ENCODE assay signal across 23 cellular contexts in the genomic region with DNA sequence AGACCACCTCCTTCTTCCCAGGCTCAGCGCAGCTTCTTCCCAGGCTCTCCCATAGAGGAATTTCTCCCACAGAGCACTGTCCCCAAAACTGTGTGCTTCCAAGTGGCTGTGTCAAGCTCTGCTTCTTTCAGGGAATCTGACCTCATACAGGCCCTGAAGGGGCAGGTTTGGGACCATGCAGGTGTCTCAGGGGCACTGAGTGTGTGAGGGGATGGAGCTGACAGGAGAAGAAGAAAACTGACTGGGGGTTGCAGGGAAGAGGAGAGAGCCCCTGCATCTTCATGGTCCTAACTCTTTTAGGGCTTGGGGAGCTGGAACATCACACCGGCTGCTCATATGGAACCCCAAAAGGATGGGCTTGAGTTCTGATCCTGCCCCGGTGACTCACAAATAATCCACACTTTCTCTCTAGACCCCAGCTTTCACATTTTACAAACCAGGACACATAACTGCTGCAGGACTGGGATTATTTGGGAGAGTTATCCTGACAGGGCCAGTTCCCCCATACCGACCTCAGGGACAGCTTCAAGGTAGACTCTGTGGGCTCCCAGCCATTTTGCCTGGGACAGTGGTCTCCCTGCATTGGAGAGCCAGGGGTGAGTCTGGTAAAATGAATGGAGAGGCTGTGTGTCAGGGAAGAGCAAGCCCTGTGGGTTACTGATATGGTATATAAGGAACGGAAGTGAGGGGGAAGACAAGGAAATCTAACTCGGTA.
DNase-seq lines count a peak whose midpoint lies in the region; ATAC-seq and TF ChIP-seq lines count a peak whose summit lies in the region.
"Had no signal": no experiment of that assay in that cellular context is flagged by ENCODE, and none has a peak within 500 bp of the region (broad histone marks: within the 10 kb centered on the region; RNA-seq: fewer than 3 reads in every experiment).

No MANE protein-coding gene starts in this region.

- no peak overlapping the region for H4K5ac ChIP-seq in mesendoderm (ENCODE audit: low read length)

- intact Hi-C loops in Right ventricle myocardium inferior (cut with DNase I): no loop called here
- intact Hi-C loops in vagina (cut with DNase I): no loop called here

- WGBS in mesendoderm (ENCODE audit: extremely low coverage, insufficient coverage, low lambda C conversion rate): no CpG with 5 or more reads among the region's 6 CpGs

- CTCF ChIA-PET in CD8-positive, alpha-beta memory T cell (lab: Charles Lee): no interaction called here

- H4K8ac ChIP-seq in mesendoderm (ENCODE audit: low read depth, low read length): no peak overlapping the region

- no peaks in the 10 kb centered on the region for H3K36me3 Mint-ChIP-seq in neural progenitor cell
- no peaks in the 10 kb centered on the region for H3K36me3 Mint-ChIP-seq in CD8-positive, alpha-beta memory T cell
- H3K36me3 Mint-ChIP-seq: CD14-positive monocyte had no signal

- no peak overlapping the region for H3K18ac ChIP-seq in mesendoderm (ENCODE audit: low read length)

- no peak overlapping the region for H3K4ac ChIP-seq in mesendoderm (ENCODE audit: low read depth, low read length)

- peaks cover 7% of the 10 kb centered on the region for H3K27me3 Mint-ChIP-seq in neural progenitor cell (ENCODE audit: insufficient read depth, low read depth)
- H3K27me3 Mint-ChIP-seq in CD8-positive, alpha-beta memory T cell: peaks cover 14 to 23% of the 10 kb centered on the region in 2 donors

- no peak overlapping the region for H3K23ac ChIP-seq in mesendoderm (ENCODE audit: low read length)

- H3K79me2 ChIP-seq in neural progenitor cell (ENCODE audit: low read depth) (no peaks in the 10 kb centered on the region), mesendoderm (ENCODE audit: control insufficient read depth, insufficient read depth, low read length) (no peaks in the 10 kb centered on the region)

- POLR2A ChIA-PET in CD8-positive, alpha-beta memory T cell (lab: Charles Lee): no interaction called here

- H3K9me3 ChIP-seq in right atrium auricular region (peaks cover 0 to 11% of the 10 kb centered on the region in 2 donors), neural progenitor cell (ENCODE audit: low read depth) (no peaks in the 10 kb centered on the region), vagina (no peaks in the 10 kb centered on the region)
- no peaks in the 10 kb centered on the region for H3K9me3 ChIP-seq in CD8-positive, alpha-beta memory T cell (ENCODE audit: low read length)

- H2BK120ac ChIP-seq in mesendoderm (ENCODE audit: low read depth, low read length): no peak overlapping the region

- no peaks in the 10 kb centered on the region for H3K79me1 ChIP-seq in mesendoderm (ENCODE audit: low read length)

- H3K27ac ChIP-seq in right atrium auricular region: no peak overlapping the region
- H3K27ac ChIP-seq in neural progenitor cell: no peak overlapping the region
- no peak overlapping the region for H3K27ac ChIP-seq in vagina
- H3K27ac ChIP-seq in CD8-positive, alpha-beta memory T cell (ENCODE audit: low read depth, low read length): no peak overlapping the region
- no peak overlapping the region for H3K27ac ChIP-seq in mesendoderm (ENCODE audit: low read depth, low read length)

- no peak overlapping the region for H3K56ac ChIP-seq in mesendoderm (ENCODE audit: low read length)

- ATAC-seq in Right ventricle myocardium inferior: no peak
- ATAC-seq: HepG2 had no signal

- H2BK5ac ChIP-seq in mesendoderm (ENCODE audit: low read length): no peak overlapping the region

- DNase-seq in right atrium auricular region (ENCODE audit: low spot score) (peak; percentile 44), Right ventricle myocardium inferior (ENCODE audit: missing footprints) (no peak), OCI-M1 (lab: John Stamatoyannopoulos, UW) (peak; percentile 14), neural progenitor cell (ENCODE audit: low spot score) (no peak), vagina (ENCODE audit: extremely low spot score in 2 of 2) (peak; percentile 56 to 94), mesendoderm (no peak), amygdala (lab: John Stamatoyannopoulos, UW) (no peak)
- no peak for DNase-seq in CD8-positive, alpha-beta memory T cell
- DNase-seq: COR-L47, DMS 273 treated with DMSO at 0.1 percent for 48 hours, DND-41, H7, HFFc6, KBM-7, NCI-H1105 treated with DMSO at 0.1 percent for 48 hours, NCI-H1694, NCI-H2081 treated with DMSO at 0.1 percent for 48 hours, NCI-H510A, NCI-H748 treated with DMSO at 0.1 percent for 48 hours, RPMI8226, SIG-M5 had no signal

- H3K36me3 ChIP-seq in right atrium auricular region (no peaks in the 10 kb centered on the region), neural progenitor cell (no peaks in the 10 kb centered on the region), vagina (no peaks in the 10 kb centered on the region), mesendoderm (ENCODE audit: control insufficient read depth, insufficient read depth, low read length) (no peaks in the 10 kb centered on the region)
- H3K36me3 ChIP-seq in CD8-positive, alpha-beta memory T cell (ENCODE audit: insufficient read depth, low read length): no peaks in the 10 kb centered on the region

- H3K4me1 Mint-ChIP-seq in neural progenitor cell: peaks cover 7% of the 10 kb centered on the region
- H3K4me1 Mint-ChIP-seq in CD8-positive, alpha-beta memory T cell: peaks cover 16 to 21% (median 18%) of the 10 kb centered on the region in 3 donors

- H4K20me1 ChIP-seq in neural progenitor cell (ENCODE audit: low read depth): no peaks in the 10 kb centered on the region

- H3K27me3 ChIP-seq in right atrium auricular region: no peaks in the 10 kb centered on the region
- no peaks in the 10 kb centered on the region for H3K27me3 ChIP-seq in neural progenitor cell
- H3K27me3 ChIP-seq in vagina: no peaks in the 10 kb centered on the region
- H3K27me3 ChIP-seq in CD8-positive, alpha-beta memory T cell (ENCODE audit: insufficient read depth, low read length, poor library complexity, severe bottlenecking): no peaks in the 10 kb centered on the region
- H3K27me3 ChIP-seq in mesendoderm (ENCODE audit: insufficient read depth, low read length, poor library complexity): no peaks in the 10 kb centered on the region

- H3K9me3 Mint-ChIP-seq in neural progenitor cell: peaks cover 5% of the 10 kb centered on the region
- peaks cover 0 to 9% (median 5%) of the 10 kb centered on the region in 5 donors for H3K9me3 Mint-ChIP-seq in CD8-positive, alpha-beta memory T cell
- H3K9me3 Mint-ChIP-seq: HFFc6 had no signal

- H3K4me2 ChIP-seq in neural progenitor cell (no peak overlapping the region), mesendoderm (ENCODE audit: low read length) (no peak overlapping the region)

- H3K4me3 ChIP-seq in right atrium auricular region (no peak overlapping the region), neural progenitor cell (no peak overlapping the region), vagina (no peak overlapping the region), mesendoderm (ENCODE audit: low read length) (no peak overlapping the region)
- no peak overlapping the region for H3K4me3 ChIP-seq in CD8-positive, alpha-beta memory T cell (ENCODE audit: low read length)

- no peak for TF ChIP-seq CTCF in right atrium auricular region (IDR thresholded peaks at IDR 0.05)
- no peak for TF ChIP-seq CTCF in neural progenitor cell (IDR thresholded peaks at IDR 0.05)
- no peak for TF ChIP-seq CTCF in vagina (IDR thresholded peaks at IDR 0.05)

- H2AK5ac ChIP-seq in mesendoderm (ENCODE audit: low read length): no peak overlapping the region

- peak overlapping the region; percentile 13 for H3K27ac Mint-ChIP-seq in neural progenitor cell
- no peak overlapping the region for H3K27ac Mint-ChIP-seq in CD8-positive, alpha-beta memory T cell
- H3K27ac Mint-ChIP-seq: HFFc6 had no signal

- H3K4me3 Mint-ChIP-seq in neural progenitor cell: no peak overlapping the region
- H3K4me3 Mint-ChIP-seq in CD8-positive, alpha-beta memory T cell: no peak overlapping the region
- H3K4me3 Mint-ChIP-seq: CD14-positive monocyte, HFFc6 had no signal

- H3K4me1 ChIP-seq in right atrium auricular region (no peaks in the 10 kb centered on the region), neural progenitor cell (no peaks in the 10 kb centered on the region), vagina (no peaks in the 10 kb centered on the region), mesendoderm (ENCODE audit: control insufficient read depth, low read depth, low read length) (no peaks in the 10 kb centered on the region)
- peaks cover 18% of the 10 kb centered on the region for H3K4me1 ChIP-seq in CD8-positive, alpha-beta memory T cell (ENCODE audit: insufficient read depth, low read length)

- TF ChIP-seq POLR2A in vagina (IDR thresholded peaks at IDR 0.05): no peak

- H3F3A ChIP-seq in neural progenitor cell (ENCODE audit: low read depth): no peaks in the 10 kb centered on the region

- H3K9ac ChIP-seq in neural progenitor cell: no peak overlapping the region
- H3K9ac ChIP-seq in mesendoderm (ENCODE audit: low read length): no peak overlapping the region

- peak overlapping the region; percentile 10 for H2AFZ ChIP-seq in neural progenitor cell (replicated peaks)

- no peak overlapping the region for H2BK15ac ChIP-seq in mesendoderm (replicated peaks; ENCODE audit: low read depth)

Comparison
In these comparisons a context has a peak if more than half of its experiments do, and no peak if none do; other contexts are left out.
1. DNase-seq: peak in right atrium auricular region (single experiment), OCI-M1 (single experiment) and vagina (2 of 2); none in Right ventricle myocardium inferior (single experiment), neural progenitor cell (single experiment), CD8-positive, alpha-beta memory T cell (0 of 5), mesendoderm (single experiment) and amygdala (0 of 56).